ENCODE assay signal across 3 cellular contexts in genomic region chr20:897436-897835, GRCh38. TPM values are rescaled to one million over a fixed set of nuclear protein-coding genes. Genes with fewer than 3 reads are reported as not detected.
"Had no signal": no experiment of that assay in that cellular context is flagged by ENCODE, and none has a peak within 500 bp of the region (broad histone marks: within the 10 kb centered on the region; RNA-seq: fewer than 3 reads in every experiment).

No MANE protein-coding gene starts in this region.

RNA-seq across cellular contexts. Expression of gene ANGPT4, which starts 18.7 kb away (rescaled TPM):
- total RNA-seq: HT-29, IMR-90 had no signal
- polyA plus RNA-seq: GM23338, IMR-90 had no signal
